In genomic region chr15:43206054-43206453, GRCh38 we compare ENCODE assay signal across 28 cellular contexts. TPM values are rescaled to one million over a fixed set of nuclear protein-coding genes. Genes with fewer than 3 reads are reported as not detected.
A peak's percentile ranks its signal among the peaks of the same experiment; 100 is the strongest.
DNase-seq lines count a peak whose midpoint lies in the region; FAIRE-seq and TF ChIP-seq lines count a peak whose summit lies in the region.
"Had no signal": no experiment of that assay in that cellular context is flagged by ENCODE, and none has a peak within 500 bp of the region (broad histone marks: within the 10 kb centered on the region; RNA-seq: fewer than 3 reads in every experiment).

No MANE protein-coding gene starts in this region.

- DNase-seq in H7: peak; percentile 8
- DNase-seq in bronchial epithelial cell (ENCODE audit: low read depth): no peak
- peak; percentile 60 for DNase-seq in esophagus muscularis mucosa (ENCODE audit: extremely low spot score)
- DNase-seq in GM10266 (ENCODE audit: extremely low spot score): no peak
- DNase-seq in NCI-H128 (lab: John Stamatoyannopoulos, UW; ENCODE audit: unreplicated experiment): no peak
- no peak for DNase-seq in anterior cingulate cortex (lab: John Stamatoyannopoulos, UW)
- DNase-seq: 8988T; ACHN; BE2C; C1 segment of cervical spinal cord; CD4-positive, alpha-beta memory T cell; CD4-positive, CD25-positive, alpha-beta regulatory T cell; CD8-positive, alpha-beta memory T cell; COR-L47; DMS 273 treated with DMSO at 0.1 percent for 48 hours; DMS153; DMS53; DMS79; DND-41; EL; GDM1 had no signal

- intact Hi-C loops in esophagus muscularis mucosa (cut with DNase I): no loop called here

- 85% methylated on average over 4 of the region's 5 CpGs for WGBS in esophagus muscularis mucosa

- no peaks in the 10 kb centered on the region for H3K27me3 ChIP-seq in H7 (ENCODE audit: control insufficient read depth, insufficient read depth, low read length)
- H3K27me3 ChIP-seq in bronchial epithelial cell (ENCODE audit: control insufficient read depth, insufficient read depth, low read length): peaks cover 9% of the 10 kb centered on the region
- peaks cover 0 to 32% (median 0%) of the 10 kb centered on the region in 4 donors for H3K27me3 ChIP-seq in esophagus muscularis mucosa
- H3K27me3 ChIP-seq: BE2C, BLaER1 had no signal

- TF ChIP-seq CTCF in bronchial epithelial cell (IDR thresholded peaks at IDR 0.05; ENCODE audit: insufficient read depth, low read length, severe bottlenecking) (no peak), esophagus muscularis mucosa (IDR thresholded peaks at IDR 0.05) (no peak), GM10266 (IDR thresholded peaks at IDR 0.05; ENCODE audit: control insufficient read depth, insufficient read depth, low read depth, missing control alignments) (no peak)

- TF ChIP-seq POLR2A in esophagus muscularis mucosa (IDR thresholded peaks at IDR 0.05; ENCODE audit: low read depth): no peak

- peak; percentile 18 for FAIRE-seq in bronchial epithelial cell (lab: Jason Lieb, UNC)
- FAIRE-seq: A204.1, GM12891, GM19239 had no signal

- no peaks in the 10 kb centered on the region for H3K9me3 ChIP-seq in esophagus muscularis mucosa
- H3K9me3 ChIP-seq: BE2C, BLaER1 had no signal

- H3K36me3 ChIP-seq in H7 (replicated peaks; ENCODE audit: control insufficient read depth, insufficient read depth, low read length) (no peaks in the 10 kb centered on the region), bronchial epithelial cell (ENCODE audit: control insufficient read depth, insufficient read depth, low read length) (no peaks in the 10 kb centered on the region), esophagus muscularis mucosa (no peaks in the 10 kb centered on the region)
- H3K36me3 ChIP-seq: BE2C, BLaER1 had no signal

- peaks cover 4 to 10% (median 5%) of the 10 kb centered on the region in 4 donors for H3K4me1 ChIP-seq in esophagus muscularis mucosa
- H3K4me1 ChIP-seq: BE2C had no signal

- no peak for TF ChIP-seq EP300 in esophagus muscularis mucosa (IDR thresholded peaks at IDR 0.05)

- H3K4me3 ChIP-seq in H7 (ENCODE audit: insufficient read depth, low read depth, low read length) (no peak overlapping the region), bronchial epithelial cell (ENCODE audit: low read depth, low read length) (no peak overlapping the region), esophagus muscularis mucosa (no peak overlapping the region)
- H3K4me3 ChIP-seq: BLaER1 had no signal

- no peak overlapping the region for H3K27ac ChIP-seq in esophagus muscularis mucosa (replicated peaks in 1 of 4)
- H3K27ac ChIP-seq: BLaER1 had no signal

RNA-seq across cellular contexts. Expression of gene EPB42, which starts 14.8 kb away (rescaled TPM):
- not detected in 2 replicates for total RNA-seq in H7 (2014; rRNA removed; shearing (Covaris generic))
- total RNA-seq in bronchial epithelial cell (not detected in 2 replicates), esophagus muscularis mucosa (under 1 TPM in 1 of 4 donors, not detected in 3; 0.33 TPM)
- total RNA-seq: A673; CD4-positive, alpha-beta memory T cell; CD4-positive, CD25-positive, alpha-beta regulatory T cell; CD8-positive, alpha-beta memory T cell; Daoy; G401 had no signal

RNA-seq across cellular contexts. Expression of gene CCNDBP1, which starts 20.9 kb away (rescaled TPM):
- 49.7 and 51.3 TPM in 2 replicates for total RNA-seq in H7 (2014; rRNA removed; shearing (Covaris generic))
- total RNA-seq in bronchial epithelial cell (26.6 and 39.0 TPM in 2 replicates), esophagus muscularis mucosa (10 to 100 TPM; 44.9 to 87.2 (median 69.6) TPM)

Comparison
In these comparisons a context has a peak if more than half of its experiments do, and no peak if none do; other contexts are left out.
1. DNase-seq: peak in H7 (single experiment) and esophagus muscularis mucosa (single experiment); none in bronchial epithelial cell (single experiment), GM10266 (single experiment), NCI-H128 (single experiment) and anterior cingulate cortex (0 of 58).